Comparison of ENCODE assay signal across 19 cellular contexts in genomic region chr1:212473729-212474128, GRCh38. TPM values are rescaled to one million over a fixed set of nuclear protein-coding genes. Genes with fewer than 3 reads are reported as not detected.
A peak's percentile ranks its signal among the peaks of the same experiment; 100 is the strongest.
DNase-seq lines count a peak whose midpoint lies in the region; ATAC-seq lines count a peak whose summit lies in the region.
"Had no signal": no experiment of that assay in that cellular context is flagged by ENCODE, and none has a peak within 500 bp of the region (broad histone marks: within the 10 kb centered on the region; RNA-seq: fewer than 3 reads in every experiment).

No MANE protein-coding gene starts in this region.

- DNase-seq in activated naive CD8-positive, alpha-beta T cell treated with anti-CD3 and anti-CD28 coated beads, Interleukin-2, amount 10 ng/mL, durations not matched to agents 7 days and 5 days, result peak; percentile 17
- DNase-seq in activated naive CD8-positive, alpha-beta T cell treated with anti-CD3 and anti-CD28 coated beads, Interleukin-2, amount 50 U/mL, for 24 hours, result no peak
- DNase-seq in RPMI8226, result peak; percentile 46
- no peak for DNase-seq in neuronal stem cell (ENCODE audit: low spot score)
- no peak for DNase-seq in activated CD8-positive, alpha-beta T cell treated with anti-CD3 and anti-CD28 coated beads, Interleukin-2, amount 10 ng/mL, durations not matched to agents 7 days and 5 days
- no peak for DNase-seq in stimulated activated CD4-positive, alpha-beta T cell treated with anti-CD3 and anti-CD28 coated beads, Interleukin-4, amount 100 ng/mL, for 4 hours
- no peak for DNase-seq in activated CD8-positive, alpha-beta memory T cell treated with anti-CD3 and anti-CD28 coated beads, Interleukin-2, amount 50 U/mL, for 48 hours
- no peak for DNase-seq in activated CD4-positive, alpha-beta T cell treated with anti-CD3 and anti-CD28 coated beads, Interleukin-2, amount 50 U/mL, for 4 hours
- DNase-seq: AML-193; CD8-positive, alpha-beta memory T cell; DMS 273 treated with DMSO at 0.1 percent for 48 hours; DMS79 treated with DMSO at 0.1 percent for 48 hours; EL; GOT3; H9 had no signal

- no peak overlapping the region for H3K9ac ChIP-seq in neuronal stem cell (ENCODE audit: low read depth, low read length, poor library complexity)
- H3K9ac ChIP-seq: BLaER1 had no signal

- H3K4me3 ChIP-seq in neuronal stem cell (ENCODE audit: low read length in 2 of 2), result no peak overlapping the region
- H3K4me3 ChIP-seq: BLaER1, K562 had no signal

- H2BK5ac ChIP-seq in neuronal stem cell (ENCODE audit: low read length), result peak overlapping the region; percentile 5

- no peak overlapping the region for H2AFZ ChIP-seq in neuronal stem cell (ENCODE audit: low read length)

- no peak overlapping the region for H3K14ac ChIP-seq in neuronal stem cell (ENCODE audit: low read length)

- no peak for ATAC-seq in activated naive CD8-positive, alpha-beta T cell treated with anti-CD3 and anti-CD28 coated beads, Interleukin-2, amount 10 ng/mL, durations not matched to agents 7 days and 5 days (ENCODE audit: low read depth)
- ATAC-seq in activated naive CD8-positive, alpha-beta T cell treated with anti-CD3 and anti-CD28 coated beads, Interleukin-2, amount 50 U/mL, for 24 hours, result no peak
- no peak for ATAC-seq in activated CD8-positive, alpha-beta T cell treated with anti-CD3 and anti-CD28 coated beads, Interleukin-2, amount 10 ng/mL, durations not matched to agents 7 days and 5 days
- ATAC-seq: HepG2, K562 had no signal

- H2BK12ac ChIP-seq in neuronal stem cell (ENCODE audit: low read length), result no peak overlapping the region

- no peak overlapping the region for H3K18ac ChIP-seq in neuronal stem cell (ENCODE audit: low read length)

- H3K4me1 Mint-ChIP-seq in activated naive CD8-positive, alpha-beta T cell treated with anti-CD3 and anti-CD28 coated beads, Interleukin-2, amount 10 ng/mL, durations not matched to agents 7 days and 5 days, result peaks cover 23% of the 10 kb centered on the region
- peaks cover 24% of the 10 kb centered on the region for H3K4me1 Mint-ChIP-seq in activated naive CD8-positive, alpha-beta T cell treated with anti-CD3 and anti-CD28 coated beads, Interleukin-2, amount 50 U/mL, for 24 hours
- peaks cover 25% of the 10 kb centered on the region for H3K4me1 Mint-ChIP-seq in activated CD8-positive, alpha-beta T cell treated with anti-CD3 and anti-CD28 coated beads, Interleukin-2, amount 10 ng/mL, durations not matched to agents 7 days and 5 days (ENCODE audit: low read depth)

- peaks cover 9% of the 10 kb centered on the region for H3K27me3 Mint-ChIP-seq in activated naive CD8-positive, alpha-beta T cell treated with anti-CD3 and anti-CD28 coated beads, Interleukin-2, amount 10 ng/mL, durations not matched to agents 7 days and 5 days
- peaks cover 9% of the 10 kb centered on the region for H3K27me3 Mint-ChIP-seq in activated naive CD8-positive, alpha-beta T cell treated with anti-CD3 and anti-CD28 coated beads, Interleukin-2, amount 50 U/mL, for 24 hours
- H3K27me3 Mint-ChIP-seq in activated CD8-positive, alpha-beta T cell treated with anti-CD3 and anti-CD28 coated beads, Interleukin-2, amount 10 ng/mL, durations not matched to agents 7 days and 5 days (ENCODE audit: low read depth), result peaks cover 8% of the 10 kb centered on the region

- no peaks in the 10 kb centered on the region for H3K9me3 ChIP-seq in neuronal stem cell (replicated peaks in 1 of 2; ENCODE audit: control insufficient read depth in 2 of 2, insufficient read depth in 1 of 2, low read depth in 1 of 2, low read length in 2 of 2)
- H3K9me3 ChIP-seq: BLaER1 had no signal

- no peak overlapping the region for H3K4me3 Mint-ChIP-seq in activated naive CD8-positive, alpha-beta T cell treated with anti-CD3 and anti-CD28 coated beads, Interleukin-2, amount 10 ng/mL, durations not matched to agents 7 days and 5 days
- H3K4me3 Mint-ChIP-seq in activated naive CD8-positive, alpha-beta T cell treated with anti-CD3 and anti-CD28 coated beads, Interleukin-2, amount 50 U/mL, for 24 hours, result no peak overlapping the region
- no peak overlapping the region for H3K4me3 Mint-ChIP-seq in activated CD8-positive, alpha-beta T cell treated with anti-CD3 and anti-CD28 coated beads, Interleukin-2, amount 10 ng/mL, durations not matched to agents 7 days and 5 days
- H3K4me3 Mint-ChIP-seq: CD8-positive, alpha-beta memory T cell; H9 had no signal

- H3K23ac ChIP-seq in neuronal stem cell (ENCODE audit: low read depth, low read length, poor library complexity), result peak overlapping the region; percentile 45

- H3K27me3 ChIP-seq in neuronal stem cell (ENCODE audit: control insufficient read depth in 3 of 3, insufficient read depth in 3 of 3, low read depth in 1 of 3, low read length in 3 of 3), result peaks cover 0 to 16% (median 0%) of the 10 kb centered on the region in 3 experiments
- H3K27me3 ChIP-seq: BLaER1 had no signal

- H3K36me3 Mint-ChIP-seq in activated naive CD8-positive, alpha-beta T cell treated with anti-CD3 and anti-CD28 coated beads, Interleukin-2, amount 10 ng/mL, durations not matched to agents 7 days and 5 days, result no peaks in the 10 kb centered on the region
- H3K36me3 Mint-ChIP-seq in activated naive CD8-positive, alpha-beta T cell treated with anti-CD3 and anti-CD28 coated beads, Interleukin-2, amount 50 U/mL, for 24 hours (ENCODE audit: low read depth), result no peaks in the 10 kb centered on the region
- H3K36me3 Mint-ChIP-seq in activated CD8-positive, alpha-beta T cell treated with anti-CD3 and anti-CD28 coated beads, Interleukin-2, amount 10 ng/mL, durations not matched to agents 7 days and 5 days (ENCODE audit: low read depth), result no peaks in the 10 kb centered on the region
- H3K36me3 Mint-ChIP-seq: CD8-positive, alpha-beta memory T cell had no signal

- H3K4ac ChIP-seq in neuronal stem cell (ENCODE audit: low read length), result no peak overlapping the region

- H4K8ac ChIP-seq in neuronal stem cell (ENCODE audit: low read depth, low read length), result no peak overlapping the region

- no peak overlapping the region for H3K27ac ChIP-seq in neuronal stem cell (replicated peaks; ENCODE audit: low read length)
- H3K27ac ChIP-seq: 22Rv1, BLaER1 had no signal

- POLR2A ChIA-PET in activated naive CD8-positive, alpha-beta T cell treated with anti-CD3 and anti-CD28 coated beads, Interleukin-2, amount 10 ng/mL, durations not matched to agents 7 days and 5 days (lab: Charles Lee), result no interaction called here
- POLR2A ChIA-PET in activated CD8-positive, alpha-beta T cell treated with anti-CD3 and anti-CD28 coated beads, Interleukin-2, amount 10 ng/mL, durations not matched to agents 7 days and 5 days (lab: Charles Lee), result no interaction called here

- no peak overlapping the region for H2BK15ac ChIP-seq in neuronal stem cell (ENCODE audit: low read length)

- no peaks in the 10 kb centered on the region for H3K36me3 ChIP-seq in neuronal stem cell (replicated peaks in 1 of 2; ENCODE audit: control insufficient read depth in 2 of 2, insufficient read depth in 2 of 2, low read length in 2 of 2)
- H3K36me3 ChIP-seq: BLaER1 had no signal

- H2AK5ac ChIP-seq in neuronal stem cell (ENCODE audit: low read depth, low read length), result peak overlapping the region; percentile 60

- CTCF ChIA-PET in activated CD8-positive, alpha-beta T cell treated with anti-CD3 and anti-CD28 coated beads, Interleukin-2, amount 10 ng/mL, durations not matched to agents 7 days and 5 days (lab: Charles Lee), result interaction anchor here (0.5 to 1.9 kb wide), 3 partner anchors 18 to 1038 kb away, joined by 3 to 7 read pairs (median 3); no protein-coding TSS in a partner anchor

- no CpG with 5 or more reads among the region's 9 CpGs for WGBS in neuronal stem cell (ENCODE audit: extremely low coverage in 2 of 2, insufficient read length in 2 of 2, insufficient replicate concordance in 1 of 2), 2 donors

- no peaks in the 10 kb centered on the region for H3K9me3 Mint-ChIP-seq in activated naive CD8-positive, alpha-beta T cell treated with anti-CD3 and anti-CD28 coated beads, Interleukin-2, amount 10 ng/mL, durations not matched to agents 7 days and 5 days
- H3K9me3 Mint-ChIP-seq in activated naive CD8-positive, alpha-beta T cell treated with anti-CD3 and anti-CD28 coated beads, Interleukin-2, amount 50 U/mL, for 24 hours, result no peaks in the 10 kb centered on the region
- H3K9me3 Mint-ChIP-seq in activated CD8-positive, alpha-beta T cell treated with anti-CD3 and anti-CD28 coated beads, Interleukin-2, amount 10 ng/mL, durations not matched to agents 7 days and 5 days (ENCODE audit: insufficient read depth), result no peaks in the 10 kb centered on the region
- H3K9me3 Mint-ChIP-seq: CD8-positive, alpha-beta memory T cell had no signal

- no peak overlapping the region for H2BK120ac ChIP-seq in neuronal stem cell (ENCODE audit: low read depth, low read length)

- H3K27ac Mint-ChIP-seq in activated naive CD8-positive, alpha-beta T cell treated with anti-CD3 and anti-CD28 coated beads, Interleukin-2, amount 10 ng/mL, durations not matched to agents 7 days and 5 days, result no peak overlapping the region
- H3K27ac Mint-ChIP-seq in activated naive CD8-positive, alpha-beta T cell treated with anti-CD3 and anti-CD28 coated beads, Interleukin-2, amount 50 U/mL, for 24 hours, result no peak overlapping the region
- no peak overlapping the region for H3K27ac Mint-ChIP-seq in activated CD8-positive, alpha-beta T cell treated with anti-CD3 and anti-CD28 coated beads, Interleukin-2, amount 10 ng/mL, durations not matched to agents 7 days and 5 days
- H3K27ac Mint-ChIP-seq: CD8-positive, alpha-beta memory T cell had no signal

- H3K4me2 ChIP-seq in neuronal stem cell (ENCODE audit: insufficient read depth, low read length, poor library complexity, severe bottlenecking), result no peak overlapping the region

- H3K79me1 ChIP-seq in neuronal stem cell (ENCODE audit: low read depth, low read length), result no peaks in the 10 kb centered on the region

- H4K91ac ChIP-seq in neuronal stem cell (ENCODE audit: low read depth, low read length, poor library complexity), result no peak overlapping the region

- no peaks in the 10 kb centered on the region for H3K4me1 ChIP-seq in neuronal stem cell (ENCODE audit: control insufficient read depth in 2 of 2, insufficient read depth in 1 of 2, low read depth in 1 of 2, low read length in 2 of 2)

RNA-seq across cellular contexts. Expression of gene NENF, which starts 41.0 kb away (rescaled TPM):
- total RNA-seq in activated naive CD8-positive, alpha-beta T cell treated with anti-CD3 and anti-CD28 coated beads, Interleukin-2, amount 10 ng/mL, durations not matched to agents 7 days and 5 days, result 10 to 100 TPM; 30.0 to 31.1 TPM
- polyA plus RNA-seq in neuronal stem cell (2013, experiment 1 of 2), result 27.0 TPM
- 26.9 TPM for polyA plus RNA-seq in neuronal stem cell (2013, experiment 2 of 2)
- 10 to 100 TPM; 29.2 to 29.3 TPM for total RNA-seq in activated CD8-positive, alpha-beta T cell treated with anti-CD3 and anti-CD28 coated beads, Interleukin-2, amount 10 ng/mL, durations not matched to agents 7 days and 5 days

RNA-seq across cellular contexts. Expression of gene PACC1, which starts 59.0 kb away (rescaled TPM):
- total RNA-seq in activated naive CD8-positive, alpha-beta T cell treated with anti-CD3 and anti-CD28 coated beads, Interleukin-2, amount 10 ng/mL, durations not matched to agents 7 days and 5 days, result 10 to 100 TPM; 10.1 to 14.3 TPM
- polyA plus RNA-seq in neuronal stem cell (2013, experiment 1 of 2), result 19.2 TPM
- 18.7 TPM for polyA plus RNA-seq in neuronal stem cell (2013, experiment 2 of 2)
- 10 to 100 TPM in 1 of 2 experiments, 1 to 10 TPM in 1; 10.0 to 13.2 TPM for total RNA-seq in activated CD8-positive, alpha-beta T cell treated with anti-CD3 and anti-CD28 coated beads, Interleukin-2, amount 10 ng/mL, durations not matched to agents 7 days and 5 days

Comparison
In these comparisons a context has a peak if more than half of its experiments do, and no peak if none do; other contexts are left out.
1. DNase-seq: peak in activated naive CD8-positive, alpha-beta T cell treated with anti-CD3 and anti-CD28 coated beads, Interleukin-2, amount 10 ng/mL, durations not matched to agents 7 days and 5 days (single experiment) and RPMI8226 (single experiment); none in activated naive CD8-positive, alpha-beta T cell treated with anti-CD3 and anti-CD28 coated beads, Interleukin-2, amount 50 U/mL, for 24 hours (single experiment), neuronal stem cell (single experiment), activated CD8-positive, alpha-beta T cell treated with anti-CD3 and anti-CD28 coated beads, Interleukin-2, amount 10 ng/mL, durations not matched to agents 7 days and 5 days (single experiment), stimulated activated CD4-positive, alpha-beta T cell treated with anti-CD3 and anti-CD28 coated beads, Interleukin-4, amount 100 ng/mL, for 4 hours (0 of 2), activated CD8-positive, alpha-beta memory T cell treated with anti-CD3 and anti-CD28 coated beads, Interleukin-2, amount 50 U/mL, for 48 hours (single experiment) and activated CD4-positive, alpha-beta T cell treated with anti-CD3 and anti-CD28 coated beads, Interleukin-2, amount 50 U/mL, for 4 hours (0 of 2).